Comparison of ENCODE assay signal across 20 cellular contexts in the genomic region with DNA sequence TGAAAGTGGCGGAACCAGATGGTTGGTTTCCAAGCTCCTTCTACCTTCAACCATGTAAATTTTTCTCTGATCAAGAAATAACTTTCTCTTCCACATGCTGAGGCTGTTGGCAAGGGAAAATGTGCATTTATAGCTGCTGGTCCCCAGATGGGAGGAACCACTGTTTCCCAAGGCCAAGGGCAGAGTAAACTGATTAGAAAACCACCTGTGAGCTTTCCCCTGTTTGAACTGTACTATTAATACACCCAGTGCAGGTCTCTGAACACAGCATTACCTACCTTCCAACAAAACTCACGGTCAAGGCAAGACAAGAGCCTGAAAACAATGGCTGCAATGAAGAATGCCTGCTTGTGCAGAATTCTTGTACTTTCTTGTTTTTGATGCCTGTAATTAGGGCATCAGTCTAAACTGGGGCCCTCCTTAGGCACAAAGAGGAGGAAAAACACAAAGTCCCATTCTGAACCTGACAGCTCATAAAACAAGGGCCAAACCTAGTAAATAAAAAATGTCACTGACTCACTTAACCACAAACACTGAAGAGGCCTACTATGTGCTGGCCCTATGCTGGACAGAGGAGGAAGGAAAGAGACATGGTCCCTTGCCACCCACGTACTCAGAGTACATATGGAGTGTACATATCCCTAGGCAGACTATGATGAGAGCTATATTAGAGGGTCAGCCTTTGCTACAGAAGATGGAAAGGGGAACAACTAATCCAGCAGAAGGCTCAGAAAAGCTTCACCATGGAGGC. TPM values are rescaled to one million over a fixed set of nuclear protein-coding genes. Genes with fewer than 3 reads are reported as not detected.
A peak's percentile ranks its signal among the peaks of the same experiment; 100 is the strongest.
DNase-seq lines count a peak whose midpoint lies in the region; ATAC-seq, FAIRE-seq and TF ChIP-seq lines count a peak whose summit lies in the region.
"Had no signal": no experiment of that assay in that cellular context is flagged by ENCODE, and none has a peak within 500 bp of the region (broad histone marks: within the 10 kb centered on the region; RNA-seq: fewer than 3 reads in every experiment).

No MANE protein-coding gene starts in this region.

- CTCF ChIA-PET in HCT116 (lab: Charles Lee): interaction anchor here (1.1 kb wide), 1 partner anchor 124 kb away, joined by 3 read pairs; no protein-coding TSS in a partner anchor

- no peak overlapping the region for H3K4ac ChIP-seq in trophoblast cell (ENCODE audit: low read depth, low read length)

- H3K9me2 ChIP-seq in HCT116 (ENCODE audit: insufficient read depth): no peaks in the 10 kb centered on the region

- peaks cover 0 to 15% of the 10 kb centered on the region in 2 experiments; a peak in 3 of 4 replicates for H3K4me1 ChIP-seq in HCT116 (ENCODE audit: control insufficient read depth in 1 of 2, insufficient read depth in 2 of 2, low read length in 2 of 2)
- peaks cover 23 to 61% (median 38%) of the 10 kb centered on the region in 3 donors for H3K4me1 ChIP-seq in pancreas
- peaks cover 8 to 14% of the 10 kb centered on the region in 2 experiments for H3K4me1 ChIP-seq in trophoblast cell (ENCODE audit: control insufficient read depth in 1 of 2, insufficient read depth in 2 of 2, low read length in 2 of 2)

- H3K9me3 ChIP-seq in HCT116 (ENCODE audit: control insufficient read depth in 1 of 2, insufficient read depth in 1 of 2, low read depth in 1 of 2, low read length in 2 of 2) (no peaks in the 10 kb centered on the region), pancreas (no peaks in the 10 kb centered on the region), trophoblast cell (ENCODE audit: insufficient read depth, low read depth, low read length) (peaks cover 2% of the 10 kb centered on the region)

- no peak overlapping the region for H2AK5ac ChIP-seq in trophoblast cell (ENCODE audit: low read length)

- H3K36me3 ChIP-seq in HCT116 (ENCODE audit: control insufficient read depth in 1 of 2, insufficient read depth in 2 of 2, low read length in 2 of 2): no peaks in the 10 kb centered on the region
- no peaks in the 10 kb centered on the region for H3K36me3 ChIP-seq in pancreas
- no peaks in the 10 kb centered on the region for H3K36me3 ChIP-seq in trophoblast cell (ENCODE audit: control insufficient read depth in 1 of 2, insufficient read depth in 2 of 2, low read length in 2 of 2)

- no peak overlapping the region for H3K18ac ChIP-seq in trophoblast cell (ENCODE audit: low read length)

- no peak overlapping the region for H3K14ac ChIP-seq in trophoblast cell (ENCODE audit: low read length)

- H3K4me2 ChIP-seq in HCT116 (ENCODE audit: low read length) (no peak overlapping the region), trophoblast cell (ENCODE audit: low read length) (no peak overlapping the region)

- TSS peak; percentile 22 for BruUV-seq in HCT116 (replicated peaks; lab: Mats Ljungman, UMichigan)

- no peak overlapping the region for H4K8ac ChIP-seq in trophoblast cell (ENCODE audit: low read depth, low read length)

- H3K27ac ChIP-seq in HCT116 (ENCODE audit: low read depth, low read length) (no peak overlapping the region), pancreas (peak overlapping the region; percentile 9 to 86 (median 54)), trophoblast cell (ENCODE audit: low read depth, low read length) (no peak overlapping the region)

- H3K27me3 ChIP-seq in HCT116 (ENCODE audit: insufficient read depth, low read length) (no peaks in the 10 kb centered on the region), pancreas (no peaks in the 10 kb centered on the region), trophoblast cell (ENCODE audit: insufficient read depth, low read length) (no peaks in the 10 kb centered on the region)

- no peak overlapping the region for H3K4me3 ChIP-seq in HCT116 (replicated peaks in 1 of 2; ENCODE audit: low read depth in 1 of 2, low read length in 2 of 2)
- H3K4me3 ChIP-seq in pancreas: peak overlapping the region in 2 of 4 donors; percentile 70 to 82
- H3K4me3 ChIP-seq in trophoblast cell (ENCODE audit: low read depth, low read length): no peak overlapping the region

- no peak overlapping the region for H4K91ac ChIP-seq in trophoblast cell (ENCODE audit: low read depth, low read length)

- RAD21 ChIA-PET in HCT116 (lab: Charles Lee; ENCODE audit: low non-redundant PET in 1 of 2, low total read pairs in 2 of 2, uncharacterized antibody in 2 of 2, unreplicated experiment in 2 of 2): no interaction called here

- no peak overlapping the region for H2BK5ac ChIP-seq in trophoblast cell (ENCODE audit: low read depth, low read length, poor library complexity)

- peak overlapping the region; percentile 23 for H3K27ac Mint-ChIP-seq in activated T-cell treated with anti-CD3 and anti-CD28 coated beads, Interleukin-2, amount 50 U/mL, for 72 hours
- H3K27ac Mint-ChIP-seq in brain: peak overlapping the region in 2 of 5 experiments; percentile 37 to 68

- WGBS in pancreas, 2 donors: 31 to 50% methylated on average over 3 of the region's 3 CpGs
- WGBS in trophoblast cell (ENCODE audit: extremely low coverage, insufficient coverage, insufficient read length): no CpG with 5 or more reads among the region's 3 CpGs

- no peak overlapping the region for H4K12ac ChIP-seq in trophoblast cell (ENCODE audit: low read depth, low read length)

- H3K79me2 ChIP-seq in HCT116 (ENCODE audit: insufficient read depth, low read length) (peaks cover 7% of the 10 kb centered on the region; the same call in 1 of the 2 replicates), trophoblast cell (ENCODE audit: control insufficient read depth, insufficient read depth, low read length, poor library complexity) (peaks cover 3% of the 10 kb centered on the region)

- H2AFZ ChIP-seq in HCT116 (ENCODE audit: low read depth, low read length, poor library complexity, severe bottlenecking): no peak overlapping the region
- H2AFZ ChIP-seq in trophoblast cell (ENCODE audit: insufficient read depth, low read length, poor library complexity): no peak overlapping the region

- H3K4me1 Mint-ChIP-seq in activated T-cell treated with anti-CD3 and anti-CD28 coated beads, Interleukin-2, amount 50 U/mL, for 72 hours (ENCODE audit: low read depth): peaks cover 55% of the 10 kb centered on the region
- H3K4me1 Mint-ChIP-seq in brain: peaks cover 47% of the 10 kb centered on the region

- FAIRE-seq in pancreas (lab: Jason Lieb, UNC): no peak

- no peak for ATAC-seq in activated T-cell treated with anti-CD3 and anti-CD28 coated beads, Interleukin-2, amount 50 U/mL, for 72 hours (replicated peaks in 1 of 2)
- ATAC-seq in HCT116: no peak
- ATAC-seq in pancreas: peak; percentile 61 to 71 (median 65)
- ATAC-seq: Right ventricle myocardium inferior had no signal

- intact Hi-C loops in HCT116 (cut with micrococcal nuclease): no loop called here
- intact Hi-C loops in pancreas (cut with DNase I): no loop called here

- H3K4me3 Mint-ChIP-seq in activated T-cell treated with anti-CD3 and anti-CD28 coated beads, Interleukin-2, amount 50 U/mL, for 72 hours: peak overlapping the region in 1 of 2 donors; percentile 27
- peak overlapping the region; percentile 45 to 83 (median 71) for H3K4me3 Mint-ChIP-seq in brain

- no peak for DNase-seq in activated T-cell treated with anti-CD3 and anti-CD28 coated beads, Interleukin-2, amount 50 U/mL, for 72 hours
- no peak for DNase-seq in activated T-cell treated with anti-CD3 and anti-CD28 coated beads for 4 hours
- DNase-seq in HCT116 (ENCODE audit: low read depth, low spot score): no peak
- DNase-seq in pancreas: peak in 4 of 6 donors; percentile 62 to 88 (median 84)
- no peak for DNase-seq in trophoblast cell
- no peak for DNase-seq in NCI-H2227 (lab: John Stamatoyannopoulos, UW; ENCODE audit: unreplicated experiment)
- no peak for DNase-seq in cerebellum (ENCODE audit: low spot score)
- DNase-seq: caudate nucleus; effector memory CD4-positive, alpha-beta T cell; EL; GOT3; NCI-H2029 treated with DMSO at 0.1 percent for 48 hours; NCI-H524 treated with DMSO at 0.1 percent for 48 hours had no signal

- TF ChIP-seq CTCF in HCT116 (IDR thresholded peaks at IDR 0.05 in 2 of 3, conservative IDR thresholded peaks at IDR 0.05 in 1 of 3; ENCODE audit: borderline replicate concordance in 1 of 3, insufficient read depth in 1 of 3, low read depth in 2 of 3, low read length in 2 of 3) (no peak), brain (conservative IDR thresholded peaks at IDR 0.05) (no peak), pancreas (IDR thresholded peaks at IDR 0.05) (no peak)

- no peak overlapping the region for H2BK120ac ChIP-seq in trophoblast cell (ENCODE audit: insufficient read depth, low read length, poor library complexity)

- no peaks in the 10 kb centered on the region for H4K20me1 ChIP-seq in HCT116 (ENCODE audit: insufficient read depth)

- no peaks in the 10 kb centered on the region for H3K9me3 Mint-ChIP-seq in activated T-cell treated with anti-CD3 and anti-CD28 coated beads, Interleukin-2, amount 50 U/mL, for 72 hours
- H3K9me3 Mint-ChIP-seq in brain: peaks cover 0 to 4% (median 3%) of the 10 kb centered on the region in 5 experiments

- H2BK12ac ChIP-seq in trophoblast cell (ENCODE audit: low read length): no peak overlapping the region

- peaks cover 0 to 2% of the 10 kb centered on the region in 2 donors for H3K36me3 Mint-ChIP-seq in activated T-cell treated with anti-CD3 and anti-CD28 coated beads, Interleukin-2, amount 50 U/mL, for 72 hours (ENCODE audit: insufficient read depth in 2 of 2)
- no peaks in the 10 kb centered on the region for H3K36me3 Mint-ChIP-seq in brain

- POLR2A ChIA-PET in HCT116 (lab: Charles Lee): no interaction called here

- H3K79me1 ChIP-seq in trophoblast cell (ENCODE audit: low read length): peaks cover 3% of the 10 kb centered on the region

- TF ChIP-seq POLR2A in HCT116 (IDR thresholded peaks at IDR 0.05; ENCODE audit: borderline replicate concordance, extremely low read depth, insufficient read depth, insufficient read length): no peak

- H3K9ac ChIP-seq in HCT116 (ENCODE audit: low read length) (no peak overlapping the region), trophoblast cell (ENCODE audit: low read length) (no peak overlapping the region)

- TF ChIP-seq RAD21 in HCT116 (IDR thresholded peaks at IDR 0.05; ENCODE audit: low read depth): no peak

- H3K23ac ChIP-seq in trophoblast cell (ENCODE audit: low read length): no peak overlapping the region

- H3K27me3 Mint-ChIP-seq in activated T-cell treated with anti-CD3 and anti-CD28 coated beads, Interleukin-2, amount 50 U/mL, for 72 hours (ENCODE audit: low read depth): no peaks in the 10 kb centered on the region
- H3K27me3 Mint-ChIP-seq in brain: peaks cover 26% of the 10 kb centered on the region

RNA-seq across cellular contexts. Expression of a gene that starts 2.6 kb away (rescaled TPM):
- total RNA-seq in activated T-cell treated with anti-CD3 and anti-CD28 coated beads, Interleukin-2, amount 50 U/mL, for 72 hours: 10 to 100 TPM; 35.5 to 37.5 TPM
- 30.9 TPM for total RNA-seq in HCT116 (2021; ENCODE audit: unreplicated experiment)
- 27.0 and 27.9 TPM in 2 replicates for polyA plus RNA-seq in HCT116 (2012)
- 14.6 TPM for polyA plus RNA-seq in brain (ENCODE audit: insufficient read depth, low read depth, low replicate concordance)
- total RNA-seq in pancreas: 100 to 1,000 TPM in 3 of 6 donors, 10 to 100 TPM in 3; 44.9 to 122 (median 92.1) TPM
- 100 to 1,000 TPM; 145 to 172 TPM for polyA plus RNA-seq in pancreas
- 37.3 TPM in 2 replicates for polyA plus RNA-seq in trophoblast cell (2013)
- total RNA-seq in cerebellum: 23.3 TPM

RNA-seq across cellular contexts. Expression of a gene that starts 15.2 kb away (rescaled TPM):
- total RNA-seq in activated T-cell treated with anti-CD3 and anti-CD28 coated beads, Interleukin-2, amount 50 U/mL, for 72 hours: 10 to 100 TPM; 13.3 to 13.7 TPM
- total RNA-seq in HCT116 (2021; ENCODE audit: unreplicated experiment) (5.5 TPM), pancreas (10 to 100 TPM; 11.2 to 21.3 (median 14.4) TPM), cerebellum (5.2 TPM)
- 4.3 and 5.4 TPM in 2 replicates for polyA plus RNA-seq in HCT116 (2012)
- polyA plus RNA-seq in brain (ENCODE audit: insufficient read depth, low read depth, low replicate concordance) (3.9 TPM), pancreas (10 to 100 TPM; 14.0 to 16.7 TPM)
- 2.4 and 2.6 TPM in 2 replicates for polyA plus RNA-seq in trophoblast cell (2013)

RNA-seq across cellular contexts. Expression of a gene that starts 50.0 kb away (rescaled TPM):
- not detected for total RNA-seq in activated T-cell treated with anti-CD3 and anti-CD28 coated beads, Interleukin-2, amount 50 U/mL, for 72 hours
- total RNA-seq in HCT116 (2021; ENCODE audit: unreplicated experiment) (not detected), pancreas (not detected), cerebellum (not detected)
- polyA plus RNA-seq in HCT116 (2012): not detected in 2 replicates
- polyA plus RNA-seq in brain (ENCODE audit: insufficient read depth, low read depth, low replicate concordance) (0.54 TPM), pancreas (not detected)
- not detected in 2 replicates for polyA plus RNA-seq in trophoblast cell (2013)
- total RNA-seq: liver; Right ventricle myocardium inferior; skeletal muscle tissue; T-helper 2 cell treated with Interferon-gamma antibody and Interleukin-4, amounts not matched to agents 100 ng/mL and 5 ng/mL, for 36 hours; urinary bladder had no signal
- polyA plus RNA-seq: AG04450, liver, urinary bladder had no signal

Comparison
In these comparisons a context has a peak if more than half of its experiments do, and no peak if none do; other contexts are left out.
1. ATAC-seq: peak in pancreas (4 of 4); none in activated T-cell treated with anti-CD3 and anti-CD28 coated beads, Interleukin-2, amount 50 U/mL, for 72 hours (0 of 2) and HCT116 (single experiment).
2. DNase-seq: peak in pancreas (4 of 6); none in activated T-cell treated with anti-CD3 and anti-CD28 coated beads, Interleukin-2, amount 50 U/mL, for 72 hours (0 of 2), activated T-cell treated with anti-CD3 and anti-CD28 coated beads for 4 hours (single experiment), HCT116 (single experiment), trophoblast cell (0 of 2), NCI-H2227 (single experiment) and cerebellum (single experiment).
3. H3K27ac ChIP-seq: peak in pancreas (4 of 4); none in HCT116 (single experiment) and trophoblast cell (single experiment).